In genomic region chr12:52876371-52876770, GRCh38 we compare ENCODE assay signal across 18 cellular contexts. TPM values are rescaled to one million over a fixed set of nuclear protein-coding genes. Genes with fewer than 3 reads are reported as not detected.
A peak's percentile ranks its signal among the peaks of the same experiment; 100 is the strongest.
DNase-seq lines count a peak whose midpoint lies in the region; TF ChIP-seq lines count a peak whose summit lies in the region.
"Had no signal": no experiment of that assay in that cellular context is flagged by ENCODE, and none has a peak within 500 bp of the region (broad histone marks: within the 10 kb centered on the region; RNA-seq: fewer than 3 reads in every experiment).

No MANE protein-coding gene starts in this region.

- peak; percentile 49 for DNase-seq in NCI-H1105 treated with DMSO at 0.1 percent for 48 hours (lab: John Stamatoyannopoulos, UW)
- DNase-seq in NCI-H1105 (lab: John Stamatoyannopoulos, UW), result no peak
- DNase-seq in RWPE1 (ENCODE audit: low spot score), result peak; percentile 77
- DNase-seq in kidney glomerular epithelial cell (lab: John Stamatoyannopoulos, UW), result peak; percentile 82
- no peak for DNase-seq in type B pancreatic cell (ENCODE audit: extremely low spot score, unreplicated experiment)
- DNase-seq in activated gamma-delta T cell (lab: John Stamatoyannopoulos, UW), result no peak
- DNase-seq in amniotic stem cell (lab: John Stamatoyannopoulos, UW), result no peak
- no peak for DNase-seq in effector memory CD4-positive, alpha-beta T cell
- DNase-seq: activated CD4-positive, alpha-beta T cell treated with anti-CD3 and anti-CD28 coated beads for 36 hours; activated naive CD8-positive, alpha-beta T cell treated with anti-CD3 and anti-CD28 coated beads, Interleukin-2, amount 50 U/mL, for 24 hours; cerebellar nuclear complex; H9; sigmoid colon; T-helper 2 cell had no signal

- H3K4me3 ChIP-seq in effector memory CD4-positive, alpha-beta T cell (ENCODE audit: insufficient read depth, low read depth, low read length, poor library complexity, severe bottlenecking), result no peak overlapping the region
- H3K4me3 ChIP-seq: heart right ventricle, sigmoid colon had no signal

- H3K36me3 Mint-ChIP-seq in type B pancreatic cell, result no peaks in the 10 kb centered on the region
- H3K36me3 Mint-ChIP-seq: stimulated activated memory B cell treated with anti-CD40 and anti-IgM and Interleukin-4, amounts not matched to agents 10 μg/mL and 1 μg/mL and 100 μg/mL, for 72 hours had no signal

- no peak for TF ChIP-seq CTCF in RWPE1 (conservative IDR thresholded peaks at IDR 0.05; ENCODE audit: low read depth)
- TF ChIP-seq CTCF in type B pancreatic cell (conservative IDR thresholded peaks at IDR 0.05), result no peak

- peaks cover 25% of the 10 kb centered on the region for H3K27me3 Mint-ChIP-seq in type B pancreatic cell

- peak overlapping the region; percentile 100 for H3K27ac ChIP-seq in RWPE1
- H3K27ac ChIP-seq in effector memory CD4-positive, alpha-beta T cell (ENCODE audit: insufficient read depth, low read length, poor library complexity, severe bottlenecking), result no peak overlapping the region
- H3K27ac ChIP-seq: 22Rv1, heart right ventricle, sigmoid colon had no signal

- peak overlapping the region; percentile 97 for H3K27ac Mint-ChIP-seq in type B pancreatic cell
- H3K27ac Mint-ChIP-seq: activated CD4-positive, alpha-beta T cell treated with anti-CD3 and anti-CD28 coated beads for 36 hours; activated naive CD8-positive, alpha-beta T cell treated with anti-CD3 and anti-CD28 coated beads, Interleukin-2, amount 50 U/mL, for 24 hours; stimulated activated memory B cell treated with anti-CD40 and anti-IgM and Interleukin-4, amounts not matched to agents 10 μg/mL and 1 μg/mL and 100 μg/mL, for 72 hours had no signal

- H3K4me3 Mint-ChIP-seq in type B pancreatic cell, result no peak overlapping the region
- H3K4me3 Mint-ChIP-seq: activated CD4-positive, alpha-beta T cell treated with anti-CD3 and anti-CD28 coated beads for 36 hours; activated naive CD8-positive, alpha-beta T cell treated with anti-CD3 and anti-CD28 coated beads, Interleukin-2, amount 50 U/mL, for 24 hours; H9; stimulated activated memory B cell treated with anti-CD40 and anti-IgM and Interleukin-4, amounts not matched to agents 10 μg/mL and 1 μg/mL and 100 μg/mL, for 72 hours had no signal

- POLR2A ChIA-PET in RWPE1 (lab: Yijun Ruan, JAX; ENCODE audit: low non-redundant PET), result no interaction called here

- CTCF ChIA-PET in RWPE1 (lab: Yijun Ruan, JAX), result interaction anchor here (0.6 to 2.2 kb wide), 3 partner anchors 105 to 504 kb away, joined by 3 to 6 read pairs (median 4); no protein-coding TSS in a partner anchor

- H3K4me1 Mint-ChIP-seq in type B pancreatic cell (ENCODE audit: unreplicated experiment), result peaks cover 40% of the 10 kb centered on the region

- no peaks in the 10 kb centered on the region for H3K9me3 ChIP-seq in effector memory CD4-positive, alpha-beta T cell (ENCODE audit: control insufficient read depth, low read length)
- H3K9me3 ChIP-seq: heart right ventricle, sigmoid colon had no signal

- H3K36me3 ChIP-seq in effector memory CD4-positive, alpha-beta T cell (ENCODE audit: control insufficient read depth, insufficient read depth, low read length), result no peaks in the 10 kb centered on the region
- H3K36me3 ChIP-seq: heart right ventricle, sigmoid colon had no signal

- no peaks in the 10 kb centered on the region for H3K27me3 ChIP-seq in effector memory CD4-positive, alpha-beta T cell (replicated peaks; ENCODE audit: control insufficient read depth, insufficient read depth, low read length, poor library complexity, severe bottlenecking)
- H3K27me3 ChIP-seq: sigmoid colon had no signal

- peaks cover 4% of the 10 kb centered on the region for H3K4me1 ChIP-seq in effector memory CD4-positive, alpha-beta T cell (ENCODE audit: control insufficient read depth, insufficient read depth, low read length, poor library complexity, severe bottlenecking)

- no peaks in the 10 kb centered on the region for H3K9me3 Mint-ChIP-seq in type B pancreatic cell
- H3K9me3 Mint-ChIP-seq: activated naive CD8-positive, alpha-beta T cell treated with anti-CD3 and anti-CD28 coated beads, Interleukin-2, amount 50 U/mL, for 24 hours; H9; stimulated activated memory B cell treated with anti-CD40 and anti-IgM and Interleukin-4, amounts not matched to agents 10 μg/mL and 1 μg/mL and 100 μg/mL, for 72 hours had no signal

RNA-seq across cellular contexts. Expression of gene KRT78, which starts 27.6 kb away (rescaled TPM):
- total RNA-seq in type B pancreatic cell (ENCODE audit: low replicate concordance), result 14.7 and 29.1 TPM in 2 replicates
- total RNA-seq: activated CD4-positive, alpha-beta T cell treated with anti-CD3 and anti-CD28 coated beads for 36 hours; H9; heart right ventricle; left lobe of liver; sigmoid colon had no signal

RNA-seq across cellular contexts. Expression of gene KRT8, which starts 28.5 kb away (rescaled TPM):
- 768 and 2,227 TPM in 2 replicates for total RNA-seq in type B pancreatic cell (ENCODE audit: low replicate concordance)

RNA-seq across cellular contexts. Expression of gene KRT79, which starts 42.3 kb away (rescaled TPM):
- total RNA-seq in type B pancreatic cell (ENCODE audit: low replicate concordance), result not detected in 2 replicates
- total RNA-seq: H9, heart right ventricle, left lobe of liver, sigmoid colon had no signal

Comparison
In these comparisons a context has a peak if more than half of its experiments do, and no peak if none do; other contexts are left out.
1. DNase-seq: peak in NCI-H1105 treated with DMSO at 0.1 percent for 48 hours (single experiment), RWPE1 (single experiment) and kidney glomerular epithelial cell (single experiment); none in NCI-H1105 (single experiment), type B pancreatic cell (single experiment), activated gamma-delta T cell (single experiment), amniotic stem cell (single experiment) and effector memory CD4-positive, alpha-beta T cell (0 of 3).